Comparison of ENCODE assay signal across 14 cellular contexts in genomic region chr22:33472462-33473344, GRCh38.
DNase-seq lines count a peak whose midpoint lies in the region; ATAC-seq and TF ChIP-seq lines count a peak whose summit lies in the region.
"Had no signal": no experiment of that assay in that cellular context is flagged by ENCODE, and none has a peak within 500 bp of the region (broad histone marks: within the 10 kb centered on the region; RNA-seq: fewer than 3 reads in every experiment).

No MANE protein-coding gene starts in this region.

- POLR2A ChIA-PET in naive thymus-derived CD4-positive, alpha-beta T cell (lab: Charles Lee), result no interaction called here

- H3K9me3 ChIP-seq in right atrium auricular region, result no peaks in the 10 kb centered on the region
- no peaks in the 10 kb centered on the region for H3K9me3 ChIP-seq in adrenal gland (replicated peaks in 1 of 3)
- H3K9me3 ChIP-seq in naive thymus-derived CD4-positive, alpha-beta T cell (ENCODE audit: control insufficient read depth in 2 of 3, low read length in 3 of 3), result no peaks in the 10 kb centered on the region
- H3K9me3 ChIP-seq: testis had no signal

- H3K36me3 Mint-ChIP-seq in naive thymus-derived CD4-positive, alpha-beta T cell, result peaks cover 0 to 4% (median 0%) of the 10 kb centered on the region in 5 donors
- H3K36me3 Mint-ChIP-seq: activated CD4-positive, alpha-beta memory T cell treated with anti-CD3 and anti-CD28 coated beads for 36 hours had no signal

- H3K4me1 Mint-ChIP-seq in naive thymus-derived CD4-positive, alpha-beta T cell, result no peaks in the 10 kb centered on the region

- peaks cover 0 to 7% (median 0%) of the 10 kb centered on the region in 5 donors for H3K27me3 Mint-ChIP-seq in naive thymus-derived CD4-positive, alpha-beta T cell
- H3K27me3 Mint-ChIP-seq: activated CD4-positive, alpha-beta memory T cell treated with anti-CD3 and anti-CD28 coated beads for 36 hours had no signal

- H3K4me1 ChIP-seq in right atrium auricular region (peaks cover 0 to 16% of the 10 kb centered on the region in 2 donors), adrenal gland (replicated peaks in 1 of 2) (peaks cover 0 to 4% of the 10 kb centered on the region in 2 donors)
- no peaks in the 10 kb centered on the region for H3K4me1 ChIP-seq in naive thymus-derived CD4-positive, alpha-beta T cell (ENCODE audit: control insufficient read depth in 2 of 2, insufficient read depth in 2 of 2, low read length in 2 of 2)

- TF ChIP-seq POLR2A in adrenal gland (IDR thresholded peaks at IDR 0.05), result no peak

- H3K27me3 ChIP-seq in right atrium auricular region (no peaks in the 10 kb centered on the region), adrenal gland (no peaks in the 10 kb centered on the region)
- no peaks in the 10 kb centered on the region for H3K27me3 ChIP-seq in naive thymus-derived CD4-positive, alpha-beta T cell (ENCODE audit: control insufficient read depth in 2 of 2, insufficient read depth in 2 of 2, low read length in 2 of 2)
- H3K27me3 ChIP-seq: testis had no signal

- H3K36me3 ChIP-seq in right atrium auricular region (no peaks in the 10 kb centered on the region), adrenal gland (replicated peaks in 1 of 2) (no peaks in the 10 kb centered on the region)
- H3K36me3 ChIP-seq in naive thymus-derived CD4-positive, alpha-beta T cell (ENCODE audit: control insufficient read depth in 2 of 3, insufficient read depth in 3 of 3, low read length in 3 of 3), result no peaks in the 10 kb centered on the region

- CTCF ChIA-PET in naive thymus-derived CD4-positive, alpha-beta T cell (lab: Charles Lee), result interaction anchor here (0.6 kb wide), 1 partner anchor 10 kb away, joined by 3 read pairs; no protein-coding TSS in a partner anchor

- WGBS in adrenal gland, 4 donors, result 85 to 92% (median 89%) methylated on average over 9 of the region's 9 CpGs

- peaks cover 0 to 10% (median 3%) of the 10 kb centered on the region in 11 donors for H3K9me3 Mint-ChIP-seq in naive thymus-derived CD4-positive, alpha-beta T cell

- H3K4me3 Mint-ChIP-seq in naive thymus-derived CD4-positive, alpha-beta T cell, result no peak overlapping the region
- H3K4me3 Mint-ChIP-seq: activated CD4-positive, alpha-beta memory T cell treated with anti-CD3 and anti-CD28 coated beads for 36 hours had no signal

- intact Hi-C loops in Right ventricle myocardium superior (cut with DNase I), result no loop called here
- intact Hi-C loops in adrenal gland (cut with DNase I), result no loop called here
- intact Hi-C loops in naive thymus-derived CD4-positive, alpha-beta T cell (cut with micrococcal nuclease), result no loop called here

- DNase-seq in Right ventricle myocardium superior, result no peak
- no peak for DNase-seq in right atrium auricular region (ENCODE audit: low spot score)
- peak; percentile 67 for DNase-seq in RPMI8226
- no peak for DNase-seq in NCI-H2196 treated with DMSO at 0.1 percent for 48 hours (lab: John Stamatoyannopoulos, UW; ENCODE audit: unreplicated experiment)
- DNase-seq in adrenal gland, result no peak
- DNase-seq in naive thymus-derived CD4-positive, alpha-beta T cell, result no peak
- DNase-seq in NCI-H1105 treated with DMSO at 0.1 percent for 48 hours (lab: John Stamatoyannopoulos, UW), result no peak
- DNase-seq: activated CD4-positive, alpha-beta memory T cell treated with anti-CD3 and anti-CD28 coated beads for 36 hours; GF-D8; islet precursor cell; Kasumi-1; NCI-H69; testis had no signal

- H3K27ac ChIP-seq in right atrium auricular region (peak overlapping the region in 1 of 2 donors; percentile 48), adrenal gland (no peak overlapping the region)
- no peak overlapping the region for H3K27ac ChIP-seq in naive thymus-derived CD4-positive, alpha-beta T cell (ENCODE audit: low read depth, low read length)
- H3K27ac ChIP-seq: testis had no signal

- no peak for TF ChIP-seq CTCF in right atrium auricular region (IDR thresholded peaks at IDR 0.05)
- TF ChIP-seq CTCF in adrenal gland (IDR thresholded peaks at IDR 0.05), result no peak

- H3K4me3 ChIP-seq in right atrium auricular region (no peak overlapping the region), adrenal gland (no peak overlapping the region)
- H3K4me3 ChIP-seq in naive thymus-derived CD4-positive, alpha-beta T cell (ENCODE audit: low read length), result no peak overlapping the region
- H3K4me3 ChIP-seq: testis had no signal

- no peak overlapping the region for H3K27ac Mint-ChIP-seq in naive thymus-derived CD4-positive, alpha-beta T cell
- H3K27ac Mint-ChIP-seq: activated CD4-positive, alpha-beta memory T cell treated with anti-CD3 and anti-CD28 coated beads for 36 hours had no signal

- ATAC-seq in Right ventricle myocardium superior (ENCODE audit: poor library complexity) (peak; percentile 73), HG02763 (IDR thresholded peaks at IDR 0.05; ENCODE audit: unreplicated experiment) (peak; percentile 46)
- no peak for ATAC-seq in naive thymus-derived CD4-positive, alpha-beta T cell
